2 cellular contexts compared by ENCODE assay signal in genomic region chr1:222596696-222597095, GRCh38.
A peak's percentile ranks its signal among the peaks of the same experiment; 100 is the strongest.
TF ChIP-seq lines count a peak whose summit lies in the region.

No MANE protein-coding gene starts in this region.

TF ChIP-seq in A549, 52 proteins besides CTCF, POLR2A, EP300 and RAD21:
- TF ChIP-seq ZNF302 (CRISPR knock-in tag; IDR thresholded peaks at IDR 0.05), result no peak
- peak; percentile 44 for TF ChIP-seq MAFK (IDR thresholded peaks at IDR 0.05; ENCODE audit: partially characterized antibody)
TF ChIP-seq in A549: peak in this region for 1.

TF ChIP-seq in K562, 482 proteins besides CTCF, POLR2A, EP300 and RAD21:
- peak; percentile 60 for TF ChIP-seq ZNF316 (IDR thresholded peaks at IDR 0.05)
- no peak for TF ChIP-seq SMAD4 (CRISPR knock-in tag; conservative IDR thresholded peaks at IDR 0.05)
- TF ChIP-seq C11orf30 (IDR thresholded peaks at IDR 0.05; ENCODE audit: low read depth), result peak; percentile 37; the same call in 1 of the 2 replicates
